ENCODE assay signal across 8 cellular contexts in the genomic region with DNA sequence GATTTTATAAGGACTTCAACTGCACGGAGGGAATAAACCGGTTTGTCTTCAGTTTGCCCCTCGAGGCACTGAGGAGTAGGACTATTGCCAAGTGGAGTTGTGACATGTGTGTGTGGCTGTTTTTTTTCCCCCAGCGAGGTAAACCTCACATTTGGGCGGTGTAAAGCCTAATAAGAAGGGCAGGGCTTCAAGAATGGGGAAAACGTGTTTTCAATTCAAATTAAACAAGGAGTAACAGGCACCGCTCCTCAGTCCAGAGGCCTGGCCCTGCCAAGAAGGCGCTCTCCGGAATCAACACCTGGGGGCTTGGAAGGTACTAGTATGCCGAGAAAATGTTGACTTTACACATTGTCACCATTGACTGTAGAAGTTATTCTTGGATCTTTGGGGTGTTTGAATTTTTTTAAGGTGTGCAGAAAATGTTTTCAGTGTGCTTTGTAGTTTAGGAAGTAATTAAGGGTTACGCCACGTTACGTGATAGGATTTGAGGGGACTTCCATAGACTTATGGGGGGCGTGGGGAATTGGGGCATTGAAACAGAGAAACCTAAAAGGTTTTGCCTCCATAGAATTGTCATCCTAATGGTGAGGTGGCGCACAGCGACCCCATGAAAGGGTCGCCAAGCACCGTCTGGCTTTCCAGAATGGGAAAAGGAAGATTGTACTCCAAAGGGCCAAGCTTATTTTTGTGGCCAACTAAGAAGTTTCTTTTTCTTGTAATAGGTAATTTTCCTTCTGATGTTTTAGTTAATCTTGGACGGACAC. TPM values are rescaled to one million over a fixed set of nuclear protein-coding genes. Genes with fewer than 3 reads are reported as not detected.
DNase-seq lines count a peak whose midpoint lies in the region; ATAC-seq, FAIRE-seq and TF ChIP-seq lines count a peak whose summit lies in the region.

No MANE protein-coding gene starts in this region.

- H3K27me3 Mint-ChIP-seq in CD4-positive, alpha-beta T cell: peaks cover 31% of the 10 kb centered on the region

- peak in 1 of 10 experiments; percentile 0 for DNase-seq in CD4-positive, alpha-beta T cell
- peak; percentile 90 for DNase-seq in PC-3
- DNase-seq in epithelial cell of esophagus (ENCODE audit: low read depth): peak; percentile 90
- no peak for DNase-seq in GM12892 (ENCODE audit: insufficient read length)
- no peak for DNase-seq in NCI-H1436 treated with DMSO at 0.1 percent for 48 hours (lab: John Stamatoyannopoulos, UW)

- peaks cover 13% of the 10 kb centered on the region for H3K4me1 Mint-ChIP-seq in CD4-positive, alpha-beta T cell (ENCODE audit: low read depth)

- H3K9me3 ChIP-seq in CD4-positive, alpha-beta T cell (ENCODE audit: control insufficient read depth, low read length): no peaks in the 10 kb centered on the region
- no peaks in the 10 kb centered on the region for H3K9me3 ChIP-seq in PC-3 (ENCODE audit: low read length)
- no peaks in the 10 kb centered on the region for H3K9me3 ChIP-seq in neural cell (ENCODE audit: low read length)

- no peaks in the 10 kb centered on the region for H3K9me3 Mint-ChIP-seq in CD4-positive, alpha-beta T cell

- FAIRE-seq in GM12892 (lab: Jason Lieb, UNC): no peak

- no peak for TF ChIP-seq EP300 in neural cell (conservative IDR thresholded peaks at IDR 0.05; ENCODE audit: poor library complexity, severe bottlenecking)

- H3K9ac ChIP-seq in PC-3 (ENCODE audit: low read length): peak overlapping the region; percentile 96
- no peak overlapping the region for H3K9ac ChIP-seq in neural cell (ENCODE audit: low read length)

- H3K27ac ChIP-seq in CD4-positive, alpha-beta T cell (ENCODE audit: low read depth, low read length): no peak overlapping the region
- peak overlapping the region; percentile 96 for H3K27ac ChIP-seq in PC-3 (ENCODE audit: low read length)
- no peak overlapping the region for H3K27ac ChIP-seq in neural cell (ENCODE audit: low read length)

- H2AFZ ChIP-seq in PC-3 (ENCODE audit: low read length): no peak overlapping the region
- no peak overlapping the region for H2AFZ ChIP-seq in neural cell (ENCODE audit: low read depth, low read length)

- intact Hi-C loops in CD4-positive, alpha-beta T cell (cut with DNase I, micrococcal nuclease): no loop called here
- intact Hi-C loops in PC-3 (cut with micrococcal nuclease): loop anchor here (1.0 to 5.0 kb wide), 3 partner anchors 73 to 155 kb away; a partner anchor contains a TSS

- H3K4me3 Mint-ChIP-seq in CD4-positive, alpha-beta T cell: peak overlapping the region; percentile 88

- no peaks in the 10 kb centered on the region for H4K20me1 ChIP-seq in PC-3 (ENCODE audit: low read length)
- H4K20me1 ChIP-seq in neural cell (ENCODE audit: insufficient read depth): no peaks in the 10 kb centered on the region

- peaks cover 7% of the 10 kb centered on the region for H3K27me3 ChIP-seq in CD4-positive, alpha-beta T cell (ENCODE audit: control insufficient read depth, insufficient read depth, low read length)
- no peaks in the 10 kb centered on the region for H3K27me3 ChIP-seq in PC-3 (ENCODE audit: low read length)
- peaks cover 37% of the 10 kb centered on the region for H3K27me3 ChIP-seq in neural cell (ENCODE audit: insufficient read depth, low read depth, low read length)

- TF ChIP-seq POLR2A in GM12892 (IDR thresholded peaks at IDR 0.05; ENCODE audit: low read depth, low read length): no peak

- ATAC-seq in CD4-positive, alpha-beta T cell (ENCODE audit: poor library complexity): no peak
- ATAC-seq in PC-3: peak; percentile 30
- no peak for ATAC-seq in GM19324 (IDR thresholded peaks at IDR 0.05; ENCODE audit: low FRiP score, unreplicated experiment)
- no peak for ATAC-seq in HG03045 (IDR thresholded peaks at IDR 0.05; ENCODE audit: unreplicated experiment)

- peaks cover 51% of the 10 kb centered on the region for H3K4me1 ChIP-seq in PC-3 (ENCODE audit: insufficient read depth, low read length)

- TSS peak; percentile 41 for BruUV-seq in PC-3 (replicated peaks; lab: Mats Ljungman, UMichigan)

- H3F3A ChIP-seq in PC-3 (ENCODE audit: low read length, unreplicated experiment) (peaks cover 6% of the 10 kb centered on the region), neural cell (ENCODE audit: insufficient read depth, low read length, poor library complexity, severe bottlenecking) (no peaks in the 10 kb centered on the region)

- H3K36me3 ChIP-seq in PC-3 (ENCODE audit: low read depth, low read length): peaks cover 2% of the 10 kb centered on the region; the same call in 1 of the 2 replicates
- no peaks in the 10 kb centered on the region for H3K36me3 ChIP-seq in neural cell (ENCODE audit: insufficient read depth, low read length)

- CTCF ChIA-PET in CD4-positive, alpha-beta T cell (lab: Charles Lee): interaction anchor here (1.7 kb wide), 1 partner anchor 11 kb away, joined by 5 read pairs; no protein-coding TSS in a partner anchor
- CTCF ChIA-PET in PC-3 (lab: Charles Lee): no interaction called here

- H3K4me2 ChIP-seq in PC-3 (ENCODE audit: low read length) (peak overlapping the region; percentile 90), neural cell (ENCODE audit: low read length) (no peak overlapping the region)

- H3K79me2 ChIP-seq in PC-3 (ENCODE audit: low read length) (peaks cover 64% of the 10 kb centered on the region), neural cell (replicated peaks; ENCODE audit: insufficient read depth, low read length) (no peaks in the 10 kb centered on the region)

- H3K9me2 ChIP-seq in PC-3 (replicated peaks; ENCODE audit: low read length): no peaks in the 10 kb centered on the region
- no peaks in the 10 kb centered on the region for H3K9me2 ChIP-seq in neural cell (ENCODE audit: insufficient read depth, low read length)

- TF ChIP-seq CTCF in CD4-positive, alpha-beta T cell (IDR thresholded peaks at IDR 0.05): no peak
- TF ChIP-seq CTCF in PC-3 (conservative IDR thresholded peaks at IDR 0.05; ENCODE audit: low read depth, low read length) (no peak), epithelial cell of esophagus (IDR thresholded peaks at IDR 0.05; ENCODE audit: insufficient read depth, low read depth, low read length, missing control alignments) (no peak), neural cell (IDR thresholded peaks at IDR 0.05; ENCODE audit: poor library complexity, severe bottlenecking) (no peak)

- POLR2A ChIA-PET in CD4-positive, alpha-beta T cell (lab: Charles Lee): no interaction called here
- POLR2A ChIA-PET in PC-3 (lab: Charles Lee; ENCODE audit: unreplicated experiment): no interaction called here

- H3K27ac Mint-ChIP-seq in CD4-positive, alpha-beta T cell: no peak overlapping the region

- H3K36me3 Mint-ChIP-seq in CD4-positive, alpha-beta T cell (ENCODE audit: low read depth): no peaks in the 10 kb centered on the region

- no peak for TF ChIP-seq RAD21 in neural cell (conservative IDR thresholded peaks at IDR 0.05)

- H3K4me3 ChIP-seq in PC-3 (ENCODE audit: low read length) (peak overlapping the region; percentile 88), epithelial cell of esophagus (ENCODE audit: low read length) (peak overlapping the region; percentile 69), neural cell (ENCODE audit: low read length) (peak overlapping the region; percentile 74)

TF ChIP-seq in neural cell, 6 proteins besides CTCF, POLR2A, EP300 and RAD21:
- TF ChIP-seq SMC3 (conservative IDR thresholded peaks at IDR 0.05; ENCODE audit: poor library complexity) (no peak), POLR2AphosphoS5 (IDR thresholded peaks at IDR 0.05) (no peak), MXI1 (conservative IDR thresholded peaks at IDR 0.05; ENCODE audit: poor library complexity, severe bottlenecking) (no peak), TAF1 (IDR thresholded peaks at IDR 0.05; ENCODE audit: low read depth) (no peak), EZH2 (IDR thresholded peaks at IDR 0.05; ENCODE audit: borderline replicate concordance, insufficient read depth, low read length, poor library complexity, severe bottlenecking) (no peak)
- TF ChIP-seq, protein P1, sequence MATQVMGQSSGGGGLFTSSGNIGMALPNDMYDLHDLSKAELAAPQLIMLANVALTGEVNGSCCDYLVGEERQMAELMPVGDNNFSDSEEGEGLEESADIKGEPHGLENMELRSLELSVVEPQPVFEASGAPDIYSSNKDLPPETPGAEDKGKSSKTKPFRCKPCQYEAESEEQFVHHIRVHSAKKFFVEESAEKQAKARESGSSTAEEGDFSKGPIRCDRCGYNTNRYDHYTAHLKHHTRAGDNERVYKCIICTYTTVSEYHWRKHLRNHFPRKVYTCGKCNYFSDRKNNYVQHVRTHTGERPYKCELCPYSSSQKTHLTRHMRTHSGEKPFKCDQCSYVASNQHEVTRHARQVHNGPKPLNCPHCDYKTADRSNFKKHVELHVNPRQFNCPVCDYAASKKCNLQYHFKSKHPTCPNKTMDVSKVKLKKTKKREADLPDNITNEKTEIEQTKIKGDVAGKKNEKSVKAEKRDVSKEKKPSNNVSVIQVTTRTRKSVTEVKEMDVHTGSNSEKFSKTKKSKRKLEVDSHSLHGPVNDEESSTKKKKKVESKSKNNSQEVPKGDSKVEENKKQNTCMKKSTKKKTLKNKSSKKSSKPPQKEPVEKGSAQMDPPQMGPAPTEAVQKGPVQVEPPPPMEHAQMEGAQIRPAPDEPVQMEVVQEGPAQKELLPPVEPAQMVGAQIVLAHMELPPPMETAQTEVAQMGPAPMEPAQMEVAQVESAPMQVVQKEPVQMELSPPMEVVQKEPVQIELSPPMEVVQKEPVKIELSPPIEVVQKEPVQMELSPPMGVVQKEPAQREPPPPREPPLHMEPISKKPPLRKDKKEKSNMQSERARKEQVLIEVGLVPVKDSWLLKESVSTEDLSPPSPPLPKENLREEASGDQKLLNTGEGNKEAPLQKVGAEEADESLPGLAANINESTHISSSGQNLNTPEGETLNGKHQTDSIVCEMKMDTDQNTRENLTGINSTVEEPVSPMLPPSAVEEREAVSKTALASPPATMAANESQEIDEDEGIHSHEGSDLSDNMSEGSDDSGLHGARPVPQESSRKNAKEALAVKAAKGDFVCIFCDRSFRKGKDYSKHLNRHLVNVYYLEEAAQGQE (IDR thresholded peaks at IDR 0.05; ENCODE audit: borderline replicate concordance): no peak

RNA-seq across cellular contexts. Expression of a gene that starts 0.8 kb away (rescaled TPM):
- total RNA-seq in CD4-positive, alpha-beta T cell: under 1 TPM; 0.31 to 0.63 TPM
- total RNA-seq in PC-3 (2014; rRNA removed): 50.4 and 73.2 TPM in 2 replicates
- polyA plus RNA-seq in neural cell: 0.37 and 0.66 TPM in 2 replicates
- 0.24 and 0.46 TPM in 2 replicates for polyA minus RNA-seq in neural cell
- polyA plus RNA-seq in GM12892 (2012; ENCODE audit: missing spikeins): 0.11 TPM

Comparison
In these comparisons a context has a peak if more than half of its experiments do, and no peak if none do; other contexts are left out.
1. DNase-seq: peak in PC-3 (single experiment) and epithelial cell of esophagus (single experiment); none in GM12892 (single experiment) and NCI-H1436 treated with DMSO at 0.1 percent for 48 hours (single experiment).
2. RNA of a gene that starts 0.8 kb away (total RNA-seq): 50.4 to 73.2 TPM in PC-3; 0.31 to 0.63 TPM in CD4-positive, alpha-beta T cell; every median in the first group is over 10 times any median in the second.
3. Peak in every context shown above with its lines, with median percentiles within 50 percentile points of each other: H3K4me3 ChIP-seq.